ENCODE assay signal across 14 cellular contexts in genomic region chr14:93173943-93174395, GRCh38. TPM values are rescaled to one million over a fixed set of nuclear protein-coding genes. Genes with fewer than 3 reads are reported as not detected.
DNase-seq lines count a peak whose midpoint lies in the region; ATAC-seq and TF ChIP-seq lines count a peak whose summit lies in the region.
"Had no signal": no experiment of that assay in that cellular context is flagged by ENCODE, and none has a peak within 500 bp of the region (broad histone marks: within the 10 kb centered on the region; RNA-seq: fewer than 3 reads in every experiment).

No MANE protein-coding gene starts in this region.

- no peak for DNase-seq in stimulated activated naive CD8-positive, alpha-beta T cell treated with anti-CD3 and anti-CD28 coated beads, Interleukin-15, Interleukin-2, amounts not matched to agents 100 U/mL and 50 U/mL, for 24 hours
- no peak for DNase-seq in stimulated activated naive CD8-positive, alpha-beta T cell treated with anti-CD3 and anti-CD28 coated beads, Interleukin-15, amount 100 ng/mL, for 72 hours
- DNase-seq in left lung (peak; percentile 19 to 50), upper lobe of right lung (peak; percentile 48), RPMI8226 (no peak), HEK293T (ENCODE audit: extremely low spot score) (no peak), NCI-H345 treated with DMSO at 0.1 percent for 48 hours (lab: John Stamatoyannopoulos, UW; ENCODE audit: unreplicated experiment) (no peak)
- DNase-seq: CD8-positive, alpha-beta T cell; effector memory CD8-positive, alpha-beta T cell; NCI-H345; stimulated activated CD4-positive, alpha-beta T cell treated with anti-CD3 and anti-CD28 coated beads, Interleukin-12 subunit alpha, Interleukin-12 subunit beta, amount 100 ng/mL, for 4 hours; SW 1271 had no signal

- CTCF ChIA-PET in HEK293T (lab: Yijun Ruan, JAX), result interaction anchor here (0.7 to 1.7 kb wide), 2 partner anchors 10 to 61 kb away, joined by 3 to 10 read pairs; no protein-coding TSS in a partner anchor

- H3K27ac ChIP-seq in left lung (no peak overlapping the region), upper lobe of right lung (no peak overlapping the region)
- H3K27ac ChIP-seq: KMS-11 had no signal

- H3K4me1 ChIP-seq in left lung, result no peaks in the 10 kb centered on the region
- H3K4me1 ChIP-seq in upper lobe of right lung, result peaks cover 6% of the 10 kb centered on the region

- intact Hi-C loops in left lung (cut with DNase I) (no loop called here), upper lobe of right lung (cut with DNase I) (no loop called here)

- H3K27ac Mint-ChIP-seq in stimulated activated naive CD8-positive, alpha-beta T cell treated with anti-CD3 and anti-CD28 coated beads, Interleukin-15, amount 100 ng/mL, for 72 hours, result no peak overlapping the region
- H3K27ac Mint-ChIP-seq in activated T-helper 17 cell treated with anti-CD3 and anti-CD28 coated beads, Interleukin-2, amount 50 U/mL, for 72 hours, result no peak overlapping the region
- H3K27ac Mint-ChIP-seq: CD8-positive, alpha-beta T cell; effector memory CD8-positive, alpha-beta T cell had no signal

- peaks cover 0 to 17% of the 10 kb centered on the region in 2 donors for H3K27me3 ChIP-seq in left lung
- no peaks in the 10 kb centered on the region for H3K27me3 ChIP-seq in upper lobe of right lung

- no peak overlapping the region for H3K4me3 ChIP-seq in left lung
- H3K4me3 ChIP-seq in upper lobe of right lung, result no peak overlapping the region

- peaks cover 8% of the 10 kb centered on the region for H3K4me1 Mint-ChIP-seq in stimulated activated naive CD8-positive, alpha-beta T cell treated with anti-CD3 and anti-CD28 coated beads, Interleukin-15, amount 100 ng/mL, for 72 hours
- H3K4me1 Mint-ChIP-seq in activated T-helper 17 cell treated with anti-CD3 and anti-CD28 coated beads, Interleukin-2, amount 50 U/mL, for 72 hours, result no peaks in the 10 kb centered on the region

- TF ChIP-seq CTCF in left lung (IDR thresholded peaks at IDR 0.05) (no peak), upper lobe of right lung (IDR thresholded peaks at IDR 0.05) (no peak)

- H3K27me3 Mint-ChIP-seq in stimulated activated naive CD8-positive, alpha-beta T cell treated with anti-CD3 and anti-CD28 coated beads, Interleukin-15, amount 100 ng/mL, for 72 hours, result peaks cover 10% of the 10 kb centered on the region
- H3K27me3 Mint-ChIP-seq in activated T-helper 17 cell treated with anti-CD3 and anti-CD28 coated beads, Interleukin-2, amount 50 U/mL, for 72 hours, result no peaks in the 10 kb centered on the region

- ATAC-seq in stimulated activated naive CD8-positive, alpha-beta T cell treated with anti-CD3 and anti-CD28 coated beads, Interleukin-15, Interleukin-2, amounts not matched to agents 100 U/mL and 50 U/mL, for 24 hours, result peak; percentile 33
- ATAC-seq in stimulated activated naive CD8-positive, alpha-beta T cell treated with anti-CD3 and anti-CD28 coated beads, Interleukin-15, amount 100 ng/mL, for 72 hours, result no peak
- ATAC-seq in activated T-helper 17 cell treated with anti-CD3 and anti-CD28 coated beads, Interleukin-2, amount 50 U/mL, for 72 hours (replicated peaks), result peak; percentile 76
- no peak for ATAC-seq in left lung
- no peak for ATAC-seq in upper lobe of right lung
- ATAC-seq: CD8-positive, alpha-beta T cell; effector memory CD8-positive, alpha-beta T cell had no signal

- POLR2A ChIA-PET in HEK293T (lab: Yijun Ruan, JAX), result interaction anchor here (4.3 kb wide), 1 partner anchor 10 kb away, joined by 29 read pairs; the partner anchor contains the start of genes LYSET and MOAP1

- H3K9me3 Mint-ChIP-seq in stimulated activated naive CD8-positive, alpha-beta T cell treated with anti-CD3 and anti-CD28 coated beads, Interleukin-15, amount 100 ng/mL, for 72 hours, result no peaks in the 10 kb centered on the region
- H3K9me3 Mint-ChIP-seq in activated T-helper 17 cell treated with anti-CD3 and anti-CD28 coated beads, Interleukin-2, amount 50 U/mL, for 72 hours, result no peaks in the 10 kb centered on the region
- H3K9me3 Mint-ChIP-seq: CD8-positive, alpha-beta T cell; effector memory CD8-positive, alpha-beta T cell had no signal

- no peak overlapping the region for H3K4me3 Mint-ChIP-seq in stimulated activated naive CD8-positive, alpha-beta T cell treated with anti-CD3 and anti-CD28 coated beads, Interleukin-15, amount 100 ng/mL, for 72 hours
- H3K4me3 Mint-ChIP-seq in activated T-helper 17 cell treated with anti-CD3 and anti-CD28 coated beads, Interleukin-2, amount 50 U/mL, for 72 hours, result no peak overlapping the region
- H3K4me3 Mint-ChIP-seq: CD8-positive, alpha-beta T cell; effector memory CD8-positive, alpha-beta T cell had no signal

- H3K36me3 ChIP-seq in left lung, result no peaks in the 10 kb centered on the region
- no peaks in the 10 kb centered on the region for H3K36me3 ChIP-seq in upper lobe of right lung

- H3K36me3 Mint-ChIP-seq in activated T-helper 17 cell treated with anti-CD3 and anti-CD28 coated beads, Interleukin-2, amount 50 U/mL, for 72 hours (ENCODE audit: low read depth), result no peaks in the 10 kb centered on the region
- H3K36me3 Mint-ChIP-seq: CD8-positive, alpha-beta T cell had no signal

- H3K9me3 ChIP-seq in left lung (no peaks in the 10 kb centered on the region), upper lobe of right lung (no peaks in the 10 kb centered on the region)

TF ChIP-seq in HEK293T, 16 proteins besides CTCF, POLR2A, EP300 and RAD21:
- TF ChIP-seq CTBP1 (IDR thresholded peaks at IDR 0.05; ENCODE audit: borderline replicate concordance) (no peak), FOXK2 (IDR thresholded peaks at IDR 0.05) (no peak), ZNF384 (IDR thresholded peaks at IDR 0.05) (no peak), PKNOX1 (IDR thresholded peaks at IDR 0.05) (no peak), NFRKB (IDR thresholded peaks at IDR 0.05) (no peak), SUZ12 (IDR thresholded peaks at IDR 0.05) (no peak), ELF4 (IDR thresholded peaks at IDR 0.05) (no peak), ARNT (IDR thresholded peaks at IDR 0.05) (no peak), TARDBP (IDR thresholded peaks at IDR 0.05) (no peak), BHLHE40 (IDR thresholded peaks at IDR 0.05; ENCODE audit: borderline replicate concordance) (no peak), FOXM1 (IDR thresholded peaks at IDR 0.05; ENCODE audit: borderline replicate concordance) (no peak), SP1 (IDR thresholded peaks at IDR 0.05) (no peak), L3MBTL2 (conservative IDR thresholded peaks at IDR 0.05) (no peak), FOXA1 (IDR thresholded peaks at IDR 0.05) (no peak), HDGF (IDR thresholded peaks at IDR 0.05; ENCODE audit: borderline replicate concordance) (no peak)

RNA-seq across cellular contexts. Expression of gene MOAP1, which starts 10.7 kb away (rescaled TPM):
- total RNA-seq in activated T-helper 17 cell treated with anti-CD3 and anti-CD28 coated beads, Interleukin-2, amount 50 U/mL, for 72 hours, result 10 to 100 TPM; 21.9 to 25.4 TPM
- total RNA-seq in left lung, result 10 to 100 TPM; 20.3 to 28.9 TPM
- total RNA-seq in upper lobe of right lung, result 34.2 TPM

RNA-seq across cellular contexts. Expression of gene LYSET, which starts 11.1 kb away (rescaled TPM):
- total RNA-seq in activated T-helper 17 cell treated with anti-CD3 and anti-CD28 coated beads, Interleukin-2, amount 50 U/mL, for 72 hours, result 10 to 100 TPM; 10.2 to 17.2 TPM
- total RNA-seq in left lung (10 to 100 TPM; 29.1 to 42.7 TPM), upper lobe of right lung (33.0 TPM)

RNA-seq across cellular contexts. Expression of gene GON7, which starts 32.9 kb away (rescaled TPM):
- 10 to 100 TPM in 1 of 2 donors, 1 to 10 TPM in 1; 6.1 to 21.8 TPM for total RNA-seq in activated T-helper 17 cell treated with anti-CD3 and anti-CD28 coated beads, Interleukin-2, amount 50 U/mL, for 72 hours
- total RNA-seq in left lung (10 to 100 TPM; 12.2 to 12.9 TPM), upper lobe of right lung (10.5 TPM)

RNA-seq across cellular contexts. Expression of gene UBR7, which starts 33.1 kb away (rescaled TPM):
- 10 to 100 TPM; 33.0 to 37.1 TPM for total RNA-seq in activated T-helper 17 cell treated with anti-CD3 and anti-CD28 coated beads, Interleukin-2, amount 50 U/mL, for 72 hours
- total RNA-seq in left lung, result 10 to 100 TPM; 19.4 to 21.2 TPM
- 13.8 TPM for total RNA-seq in upper lobe of right lung

RNA-seq across cellular contexts. Expression of gene ITPK1, which starts 58.2 kb away (rescaled TPM):
- 10 to 100 TPM; 32.1 to 48.9 TPM for total RNA-seq in activated T-helper 17 cell treated with anti-CD3 and anti-CD28 coated beads, Interleukin-2, amount 50 U/mL, for 72 hours
- total RNA-seq in left lung (100 to 1,000 TPM in 1 of 2 donors, 10 to 100 TPM in 1; 65.6 to 108 TPM), upper lobe of right lung (96.9 TPM)

Comparison
In these comparisons a context has a peak if more than half of its experiments do, and no peak if none do; other contexts are left out.
1. ATAC-seq: peak in stimulated activated naive CD8-positive, alpha-beta T cell treated with anti-CD3 and anti-CD28 coated beads, Interleukin-15, Interleukin-2, amounts not matched to agents 100 U/mL and 50 U/mL, for 24 hours (single experiment) and activated T-helper 17 cell treated with anti-CD3 and anti-CD28 coated beads, Interleukin-2, amount 50 U/mL, for 72 hours (single experiment); none in stimulated activated naive CD8-positive, alpha-beta T cell treated with anti-CD3 and anti-CD28 coated beads, Interleukin-15, amount 100 ng/mL, for 72 hours (single experiment), left lung (single experiment) and upper lobe of right lung (single experiment).
2. DNase-seq: peak in left lung (2 of 2) and upper lobe of right lung (single experiment); none in stimulated activated naive CD8-positive, alpha-beta T cell treated with anti-CD3 and anti-CD28 coated beads, Interleukin-15, Interleukin-2, amounts not matched to agents 100 U/mL and 50 U/mL, for 24 hours (single experiment), stimulated activated naive CD8-positive, alpha-beta T cell treated with anti-CD3 and anti-CD28 coated beads, Interleukin-15, amount 100 ng/mL, for 72 hours (0 of 2), RPMI8226 (single experiment), HEK293T (single experiment) and NCI-H345 treated with DMSO at 0.1 percent for 48 hours (single experiment).